In genomic region chr14:69285661-69286255, GRCh38 we compare ENCODE assay signal across 17 cellular contexts. TPM values are rescaled to one million over a fixed set of nuclear protein-coding genes. Genes with fewer than 3 reads are reported as not detected.
DNase-seq lines count a peak whose midpoint lies in the region; ATAC-seq, FAIRE-seq and TF ChIP-seq lines count a peak whose summit lies in the region.
"Had no signal": no experiment of that assay in that cellular context is flagged by ENCODE, and none has a peak within 500 bp of the region (broad histone marks: within the 10 kb centered on the region; RNA-seq: fewer than 3 reads in every experiment).

No MANE protein-coding gene starts in this region.

- TF ChIP-seq CTCF in heart right ventricle (IDR thresholded peaks at IDR 0.05) (no peak), kidney (IDR thresholded peaks at IDR 0.05; ENCODE audit: borderline replicate concordance, extremely low read depth, insufficient read depth) (no peak), mucosa of descending colon (IDR thresholded peaks at IDR 0.05) (no peak), A673 (conservative IDR thresholded peaks at IDR 0.05; ENCODE audit: low read depth, low read length) (no peak), stomach (IDR thresholded peaks at IDR 0.05) (no peak)

- H3K27ac ChIP-seq in heart right ventricle (no peak overlapping the region), kidney (ENCODE audit: low read depth in 2 of 2, low read length in 2 of 2) (no peak overlapping the region), A673 (ENCODE audit: low read depth, low read length, poor library complexity, severe bottlenecking) (no peak overlapping the region), stomach (no peak overlapping the region)
- H3K27ac ChIP-seq: C4-2B had no signal

- no peak for FAIRE-seq in kidney (lab: Jason Lieb, UNC)
- FAIRE-seq: A204.1, GM19239 had no signal

- no peak overlapping the region for H3K4me3 ChIP-seq in heart right ventricle
- no peak overlapping the region for H3K4me3 ChIP-seq in kidney (ENCODE audit: low read length in 2 of 2)
- no peak overlapping the region for H3K4me3 ChIP-seq in mucosa of descending colon
- no peak overlapping the region for H3K4me3 ChIP-seq in A673 (ENCODE audit: low read depth, low read length, poor library complexity, severe bottlenecking)
- no peak overlapping the region for H3K4me3 ChIP-seq in stomach

- H3K36me3 ChIP-seq in heart right ventricle (no peaks in the 10 kb centered on the region), kidney (ENCODE audit: control insufficient read depth in 1 of 2, insufficient read depth in 2 of 2, low read length in 2 of 2) (no peaks in the 10 kb centered on the region), mucosa of descending colon (ENCODE audit: low read depth) (no peaks in the 10 kb centered on the region), A673 (ENCODE audit: insufficient read depth, low read length, poor library complexity, severe bottlenecking) (no peaks in the 10 kb centered on the region), stomach (no peaks in the 10 kb centered on the region)
- H3K36me3 ChIP-seq: BE2C had no signal

- H3K4me1 ChIP-seq in heart right ventricle (peaks cover 8 to 62% (median 42%) of the 10 kb centered on the region in 9 donors), kidney (ENCODE audit: control insufficient read depth in 1 of 2, insufficient read depth in 1 of 2, low read depth in 1 of 2, low read length in 2 of 2) (peaks cover 5 to 14% of the 10 kb centered on the region in 2 donors), mucosa of descending colon (ENCODE audit: low read depth) (no peaks in the 10 kb centered on the region), A673 (ENCODE audit: insufficient read depth, low read length, poor library complexity, severe bottlenecking) (no peaks in the 10 kb centered on the region), stomach (peaks cover 0 to 20% (median 17%) of the 10 kb centered on the region in 4 donors)

- POLR2A ChIA-PET in A673 (lab: Charles Lee; ENCODE audit: low non-redundant PET), result no interaction called here

- H3K9me3 ChIP-seq in heart right ventricle, result no peaks in the 10 kb centered on the region
- no peaks in the 10 kb centered on the region for H3K9me3 ChIP-seq in kidney (ENCODE audit: control insufficient read depth in 1 of 2, low read length in 2 of 2)
- H3K9me3 ChIP-seq in mucosa of descending colon, result no peaks in the 10 kb centered on the region
- H3K9me3 ChIP-seq in A673 (ENCODE audit: low read depth, low read length, poor library complexity, severe bottlenecking), result no peaks in the 10 kb centered on the region
- no peaks in the 10 kb centered on the region for H3K9me3 ChIP-seq in stomach
- H3K9me3 ChIP-seq: BE2C, Caco-2 had no signal

- ATAC-seq in heart right ventricle (no peak), mucosa of descending colon (peak; percentile 22), HG03135 (IDR thresholded peaks at IDR 0.05; ENCODE audit: unreplicated experiment) (no peak)
- ATAC-seq: CD8-positive, alpha-beta T cell had no signal

- BruUV-seq in A673 (replicated peaks; lab: Mats Ljungman, UMichigan), result no TSS peak

- intact Hi-C loops in cardiac septum (cut with DNase I), result loop anchor here (5.0 kb wide), 1 partner anchor 43 kb away; no protein-coding TSS in a partner anchor
- intact Hi-C loops in heart right ventricle (cut with DNase I), result no loop called here
- intact Hi-C loops in kidney (cut with DNase I), result no loop called here
- intact Hi-C loops in mucosa of descending colon (cut with DNase I, micrococcal nuclease), result no loop called here
- intact Hi-C loops in A673 (cut with micrococcal nuclease; ENCODE audit: unreplicated experiment), result no loop called here
- intact Hi-C loops in stomach (cut with DNase I; ENCODE audit: low total_unique reads), result no loop called here

- TF ChIP-seq EP300 in stomach (IDR thresholded peaks at IDR 0.05), result no peak

- CTCF ChIA-PET in A673 (lab: Charles Lee), result no interaction called here

- TF ChIP-seq POLR2A in stomach (IDR thresholded peaks at IDR 0.05), result no peak

- H3K9ac ChIP-seq in kidney (ENCODE audit: low read length in 2 of 2), result no peak overlapping the region

- H3K27me3 ChIP-seq in heart right ventricle (no peaks in the 10 kb centered on the region), A673 (replicated peaks; ENCODE audit: insufficient read depth, low read depth, low read length, poor library complexity) (no peaks in the 10 kb centered on the region), stomach (no peaks in the 10 kb centered on the region)
- H3K27me3 ChIP-seq: BE2C had no signal

- DNase-seq in cardiac septum (ENCODE audit: low spot score) (peak; percentile 64), heart right ventricle (no peak), kidney (peak; percentile 37), mucosa of descending colon (no peak), A673 (ENCODE audit: low spot score) (no peak), stomach (no peak)
- DNase-seq: BE2C, Caco-2, DND-41, GDM1, GOT3, H9 had no signal

- WGBS in heart right ventricle, 2 donors, result 83 to 86% methylated on average over 7 of the region's 7 CpGs
- WGBS in stomach, 5 donors, result 73 to 81% (median 79%) methylated on average over 7 of the region's 7 CpGs

RNA-seq across cellular contexts. Expression of gene GALNT16, which starts 25.8 kb away (rescaled TPM):
- total RNA-seq in cardiac septum (25.8 TPM), heart right ventricle (100 to 1,000 TPM in 2 of 10 donors, 10 to 100 TPM in 8; 51.2 to 106 (median 71.7) TPM), kidney (13.1 TPM), mucosa of descending colon (1 to 10 TPM in 2 of 3 donors, under 1 TPM in 1; 0.87 to 6.4 (median 1.8) TPM), A673 (2021) (0.32 and 0.63 TPM in 2 replicates), stomach (1 to 10 TPM in 2 of 5 donors, under 1 TPM in 2, not detected in 1; 0.58 to 2.2 (median 1.2) TPM)
- polyA plus RNA-seq in heart right ventricle (10 to 100 TPM in 1 of 2 donors, 1 to 10 TPM in 1; 9.6 to 56.5 TPM), kidney (ENCODE audit: insufficient read depth, low read depth, low replicate concordance) (15.2 TPM), stomach (1 to 10 TPM in 2 of 3 donors, under 1 TPM in 1; 0.53 to 2.0 (median 1.6) TPM)

Comparison
In these comparisons a context has a peak if more than half of its experiments do, and no peak if none do; other contexts are left out.
1. DNase-seq: peak in cardiac septum (single experiment) and kidney (single experiment); none in heart right ventricle (0 of 2), mucosa of descending colon (0 of 3), A673 (single experiment) and stomach (single experiment).